ENCODE assay signal across 9 cellular contexts in the genomic region with DNA sequence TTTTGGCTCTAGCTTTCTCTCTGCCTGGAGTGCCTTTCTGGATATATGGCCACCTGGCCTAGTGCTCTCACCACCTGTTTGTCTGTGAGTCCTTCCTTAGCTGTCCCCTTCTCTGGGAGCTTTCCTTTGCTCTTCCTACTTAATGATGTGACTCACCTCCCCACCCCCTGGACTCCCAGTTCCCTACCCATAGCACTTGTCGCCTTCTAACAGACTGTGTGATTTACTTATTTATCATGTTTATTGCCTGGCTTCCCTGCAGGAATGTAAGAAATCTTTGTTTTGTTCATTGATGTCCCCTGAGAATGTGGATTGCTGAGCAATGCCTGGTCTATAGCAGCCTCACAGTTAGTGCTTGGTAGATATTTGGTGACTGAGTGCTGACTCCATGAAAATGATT. TPM values are rescaled to one million over a fixed set of nuclear protein-coding genes. Genes with fewer than 3 reads are reported as not detected.
DNase-seq lines count a peak whose midpoint lies in the region; ATAC-seq and TF ChIP-seq lines count a peak whose summit lies in the region.
"Had no signal": no experiment of that assay in that cellular context is flagged by ENCODE, and none has a peak within 500 bp of the region (broad histone marks: within the 10 kb centered on the region; RNA-seq: fewer than 3 reads in every experiment).

No MANE protein-coding gene starts in this region.

- peak overlapping the region; percentile 17; the same call in 1 of the 2 replicates for H3K27ac ChIP-seq in WERI-Rb-1
- peak overlapping the region; percentile 17 to 78 (median 68) for H3K27ac ChIP-seq in stomach

- H3K9me3 ChIP-seq in HAP-1 (no peaks in the 10 kb centered on the region), WERI-Rb-1 (ENCODE audit: severe bottlenecking) (no peaks in the 10 kb centered on the region), stomach (no peaks in the 10 kb centered on the region)

- peaks cover 3% of the 10 kb centered on the region for H3K9me3 Mint-ChIP-seq in activated CD4-positive, alpha-beta T cell treated with anti-CD3 and anti-CD28 coated beads, Interleukin-2, amount 10 ng/mL, durations not matched to agents 7 days and 5 days
- H3K9me3 Mint-ChIP-seq: stimulated activated naive CD8-positive, alpha-beta T cell treated with anti-CD3 and anti-CD28 coated beads, Interleukin-15, Interleukin-2, amounts not matched to agents 100 ng/mL and 50 ng/mL, for 24 hours had no signal

- no peak for TF ChIP-seq EP300 in stomach (IDR thresholded peaks at IDR 0.05)

- H3K27me3 Mint-ChIP-seq in activated CD4-positive, alpha-beta T cell treated with anti-CD3 and anti-CD28 coated beads, Interleukin-2, amount 10 ng/mL, durations not matched to agents 7 days and 5 days = no peaks in the 10 kb centered on the region
- H3K27me3 Mint-ChIP-seq: stimulated activated naive CD8-positive, alpha-beta T cell treated with anti-CD3 and anti-CD28 coated beads, Interleukin-15, Interleukin-2, amounts not matched to agents 100 ng/mL and 50 ng/mL, for 24 hours had no signal

- H3K4me3 ChIP-seq in HAP-1 = no peak overlapping the region
- H3K4me3 ChIP-seq in WERI-Rb-1 (ENCODE audit: low read depth, low read length) = no peak overlapping the region
- H3K4me3 ChIP-seq in stomach = no peak overlapping the region

- no peak overlapping the region for H3K27ac Mint-ChIP-seq in activated CD4-positive, alpha-beta T cell treated with anti-CD3 and anti-CD28 coated beads, Interleukin-2, amount 10 ng/mL, durations not matched to agents 7 days and 5 days
- H3K27ac Mint-ChIP-seq: stimulated activated naive CD8-positive, alpha-beta T cell treated with anti-CD3 and anti-CD28 coated beads, Interleukin-15, Interleukin-2, amounts not matched to agents 100 ng/mL and 50 ng/mL, for 24 hours had no signal

- peaks cover 47% of the 10 kb centered on the region for H3K4me1 ChIP-seq in HAP-1
- H3K4me1 ChIP-seq in stomach = peaks cover 91 to 100% (median 97%) of the 10 kb centered on the region in 4 donors

- peaks cover 70% of the 10 kb centered on the region for H3K4me1 Mint-ChIP-seq in activated CD4-positive, alpha-beta T cell treated with anti-CD3 and anti-CD28 coated beads, Interleukin-2, amount 10 ng/mL, durations not matched to agents 7 days and 5 days

- H3K36me3 Mint-ChIP-seq in activated CD4-positive, alpha-beta T cell treated with anti-CD3 and anti-CD28 coated beads, Interleukin-2, amount 10 ng/mL, durations not matched to agents 7 days and 5 days (ENCODE audit: low read depth) = peaks cover 24% of the 10 kb centered on the region

- H3K4me3 Mint-ChIP-seq in activated CD4-positive, alpha-beta T cell treated with anti-CD3 and anti-CD28 coated beads, Interleukin-2, amount 10 ng/mL, durations not matched to agents 7 days and 5 days = no peak overlapping the region
- H3K4me3 Mint-ChIP-seq: stimulated activated naive CD8-positive, alpha-beta T cell treated with anti-CD3 and anti-CD28 coated beads, Interleukin-15, Interleukin-2, amounts not matched to agents 100 ng/mL and 50 ng/mL, for 24 hours had no signal

- TF ChIP-seq POLR2A in stomach (IDR thresholded peaks at IDR 0.05) = no peak

- in situ Hi-C loops in HAP-1 (cut with MboI; ENCODE audit: low sequenced_read_pairs) = no loop called here

- no peak for TF ChIP-seq CTCF in WERI-Rb-1 (IDR thresholded peaks at IDR 0.05; ENCODE audit: low read depth, low read length)
- no peak for TF ChIP-seq CTCF in stomach (IDR thresholded peaks at IDR 0.05)

- H3K27me3 ChIP-seq in HAP-1 (ENCODE audit: low read depth) = no peaks in the 10 kb centered on the region
- no peaks in the 10 kb centered on the region for H3K27me3 ChIP-seq in WERI-Rb-1 (ENCODE audit: insufficient read depth, low read depth, severe bottlenecking)
- no peaks in the 10 kb centered on the region for H3K27me3 ChIP-seq in stomach

- CTCF ChIA-PET in activated CD4-positive, alpha-beta T cell treated with anti-CD3 and anti-CD28 coated beads, Interleukin-2, amount 10 ng/mL, durations not matched to agents 7 days and 5 days (lab: Charles Lee) = interaction anchor here (1.4 to 2.2 kb wide), 3 partner anchors 59 to 100 kb away, joined by 4 to 7 read pairs (median 6); no protein-coding TSS in a partner anchor

- peak; percentile 44 to 60 for DNase-seq in HAP-1 (ENCODE audit: low spot score in 2 of 2)
- DNase-seq in WERI-Rb-1 = no peak
- peak; percentile 63 for DNase-seq in iPS DF 19.7 (ENCODE audit: low read depth, low spot score)
- no peak for DNase-seq in stomach
- no peak for DNase-seq in NCI-H2029 treated with DMSO at 0.1 percent for 48 hours (lab: John Stamatoyannopoulos, UW)
- no peak for DNase-seq in activated CD4-positive, alpha-beta T cell treated with anti-CD3 and anti-CD28 coated beads, Interleukin-2, amount 10 ng/mL, durations not matched to agents 7 days and 5 days
- DNase-seq: left cardiac atrium had no signal

- WGBS in stomach, 5 donors = 37 to 60% (median 47%) methylated on average over 1 of the region's 1 CpG

- intact Hi-C loops in stomach (cut with DNase I; ENCODE audit: low total_unique reads) = no loop called here

- H3K36me3 ChIP-seq in HAP-1 (replicated peaks) = no peaks in the 10 kb centered on the region
- peaks cover 3% of the 10 kb centered on the region for H3K36me3 ChIP-seq in WERI-Rb-1
- H3K36me3 ChIP-seq in stomach = no peaks in the 10 kb centered on the region

- POLR2A ChIA-PET in activated CD4-positive, alpha-beta T cell treated with anti-CD3 and anti-CD28 coated beads, Interleukin-2, amount 10 ng/mL, durations not matched to agents 7 days and 5 days (lab: Charles Lee) = interaction anchor here (0.6 kb wide), 1 partner anchor 44 kb away, joined by 3 read pairs; no protein-coding TSS in a partner anchor

- ATAC-seq in GM21723 (IDR thresholded peaks at IDR 0.05; ENCODE audit: unreplicated experiment) = no peak

RNA-seq across cellular contexts. Expression of gene ADD1, which starts 18.9 kb away (rescaled TPM):
- 1,000 to 10,000 TPM in 1 of 5 donors, 100 to 1,000 TPM in 4; 162 to 1,174 (median 290) TPM for total RNA-seq in stomach
- 100 to 1,000 TPM; 103 to 197 (median 127) TPM for polyA plus RNA-seq in stomach
- 100 to 1,000 TPM; 264 to 266 TPM for total RNA-seq in activated CD4-positive, alpha-beta T cell treated with anti-CD3 and anti-CD28 coated beads, Interleukin-2, amount 10 ng/mL, durations not matched to agents 7 days and 5 days

Comparison
In these comparisons a context has a peak if more than half of its experiments do, and no peak if none do; other contexts are left out.
1. DNase-seq: peak in HAP-1 (2 of 2) and iPS DF 19.7 (single experiment); none in WERI-Rb-1 (single experiment), stomach (single experiment), NCI-H2029 treated with DMSO at 0.1 percent for 48 hours (single experiment) and activated CD4-positive, alpha-beta T cell treated with anti-CD3 and anti-CD28 coated beads, Interleukin-2, amount 10 ng/mL, durations not matched to agents 7 days and 5 days (single experiment).